8 cellular contexts compared by ENCODE assay signal in genomic region chr13:96984061-96984508, GRCh38. TPM values are rescaled to one million over a fixed set of nuclear protein-coding genes. Genes with fewer than 3 reads are reported as not detected.
DNase-seq lines count a peak whose midpoint lies in the region; ATAC-seq lines count a peak whose summit lies in the region.

No MANE protein-coding gene starts in this region.

- H3K9me2 ChIP-seq in Karpas-422 (replicated peaks; ENCODE audit: insufficient read depth, low read length), result no peaks in the 10 kb centered on the region

- H3K27me3 ChIP-seq in mucosa of rectum (ENCODE audit: control insufficient read depth in 2 of 2, insufficient read depth in 2 of 2, low read length in 2 of 2), result no peaks in the 10 kb centered on the region
- H3K27me3 ChIP-seq in Karpas-422 (ENCODE audit: low read length), result 0 out of 2 replicates have a peak, but pooled peaks cover 2% of the 10 kb centered on the region

- H3K9ac ChIP-seq in mucosa of rectum (ENCODE audit: low read depth in 1 of 2, low read length in 2 of 2) (peak overlapping the region in 1 of 2 donors; percentile 15), Karpas-422 (ENCODE audit: low read length) (no peak overlapping the region)

- H3K4me2 ChIP-seq in Karpas-422 (ENCODE audit: low read depth, low read length, poor library complexity, severe bottlenecking), result no peak overlapping the region

- DNase-seq in stimulated activated CD4-positive, alpha-beta T cell treated with anti-CD3 and anti-CD28 coated beads, Interleukin-12 subunit alpha, Interleukin-12 subunit beta, amount 100 ng/mL, for 4 hours, result peak; percentile 1
- DNase-seq in stimulated activated CD4-positive, alpha-beta T cell treated with anti-CD3 and anti-CD28 coated beads, Interleukin-2, amount 100 ng/mL, for 48 hours, result no peak
- DNase-seq in NCI-H2227 treated with DMSO at 0.1 percent for 48 hours (lab: John Stamatoyannopoulos, UW) (peak; percentile 36), dermis microvascular lymphatic vessel endothelial cell (ENCODE audit: low read depth in 2 of 2) (peak; percentile 47 to 67), Karpas-422 (no peak), SKM-1 treated with dmso at 0.1 percent for 144 hours (lab: John Stamatoyannopoulos, UW; ENCODE audit: unreplicated experiment) (no peak)

- H3K36me3 ChIP-seq in mucosa of rectum (ENCODE audit: control insufficient read depth in 2 of 2, insufficient read depth in 2 of 2, low read length in 2 of 2) (no peaks in the 10 kb centered on the region), Karpas-422 (ENCODE audit: insufficient read depth, low read length) (no peaks in the 10 kb centered on the region)

- no peaks in the 10 kb centered on the region for H3K79me2 ChIP-seq in Karpas-422 (ENCODE audit: low read length)

- peak; percentile 100 for ATAC-seq in HG02759 (IDR thresholded peaks at IDR 0.05; ENCODE audit: unreplicated experiment)

- no peak overlapping the region for H2AFZ ChIP-seq in Karpas-422 (ENCODE audit: low read length)

- H4K20me1 ChIP-seq in Karpas-422 (ENCODE audit: insufficient read depth, low read depth, low read length), result no peaks in the 10 kb centered on the region

- H3K27ac ChIP-seq in mucosa of rectum (ENCODE audit: low read depth in 2 of 2, low read length in 2 of 2) (peak overlapping the region; percentile 56 to 60), Karpas-422 (ENCODE audit: low read length) (no peak overlapping the region)

- H3K4me1 ChIP-seq in mucosa of rectum (ENCODE audit: control insufficient read depth in 2 of 2, insufficient read depth in 2 of 2, low read length in 2 of 2) (no peaks in the 10 kb centered on the region), Karpas-422 (ENCODE audit: low read length) (no peaks in the 10 kb centered on the region)

- H3K9me3 ChIP-seq in mucosa of rectum (ENCODE audit: control insufficient read depth in 2 of 2, low read length in 2 of 2) (no peaks in the 10 kb centered on the region), Karpas-422 (ENCODE audit: low read length) (no peaks in the 10 kb centered on the region)

- H3K4me3 ChIP-seq in mucosa of rectum (ENCODE audit: low read length in 2 of 2) (peak overlapping the region; percentile 38 to 49), Karpas-422 (ENCODE audit: low read length) (no peak overlapping the region)

RNA-seq across cellular contexts. Expression of gene OXGR1, which starts 10.2 kb away (rescaled TPM):
- not detected in 2 replicates for total RNA-seq in dermis microvascular lymphatic vessel endothelial cell
- total RNA-seq in Karpas-422 (2014; rRNA removed; shearing (Covaris generic); ENCODE audit: low replicate concordance), result not detected in 2 replicates

Comparison
In these comparisons a context has a peak if more than half of its experiments do, and no peak if none do; other contexts are left out.
1. DNase-seq: peak in stimulated activated CD4-positive, alpha-beta T cell treated with anti-CD3 and anti-CD28 coated beads, Interleukin-12 subunit alpha, Interleukin-12 subunit beta, amount 100 ng/mL, for 4 hours (single experiment), NCI-H2227 treated with DMSO at 0.1 percent for 48 hours (single experiment) and dermis microvascular lymphatic vessel endothelial cell (2 of 2); none in stimulated activated CD4-positive, alpha-beta T cell treated with anti-CD3 and anti-CD28 coated beads, Interleukin-2, amount 100 ng/mL, for 48 hours (0 of 2), Karpas-422 (single experiment) and SKM-1 treated with dmso at 0.1 percent for 144 hours (single experiment).